In genomic region chr11:32830413-32830738, GRCh38 we compare ENCODE assay signal across 9 cellular contexts. TPM values are rescaled to one million over a fixed set of nuclear protein-coding genes. Genes with fewer than 3 reads are reported as not detected.
A peak's percentile ranks its signal among the peaks of the same experiment; 100 is the strongest.
DNase-seq lines count a peak whose midpoint lies in the region; ATAC-seq, FAIRE-seq and TF ChIP-seq lines count a peak whose summit lies in the region.
"Had no signal": no experiment of that assay in that cellular context is flagged by ENCODE, and none has a peak within 500 bp of the region (broad histone marks: within the 10 kb centered on the region; RNA-seq: fewer than 3 reads in every experiment).

No MANE protein-coding gene starts in this region.

- H3K36me3 Mint-ChIP-seq in activated T-cell treated with anti-CD3 and anti-CD28 coated beads, Interleukin-2, amount 50 U/mL, for 24 hours (ENCODE audit: low read depth), result no peaks in the 10 kb centered on the region

- H3K9me3 ChIP-seq in right lobe of liver, result no peaks in the 10 kb centered on the region

- FAIRE-seq in urothelium cell line (lab: Jason Lieb, UNC), result no peak
- FAIRE-seq: colon had no signal

- peak; percentile 79 to 83 (median 82) for ATAC-seq in right lobe of liver

- H3K27me3 ChIP-seq in right lobe of liver, result no peaks in the 10 kb centered on the region

- no peak overlapping the region for H3K27ac Mint-ChIP-seq in activated T-cell treated with anti-CD3 and anti-CD28 coated beads, Interleukin-2, amount 50 U/mL, for 24 hours

- H3K36me3 ChIP-seq in right lobe of liver, result no peaks in the 10 kb centered on the region

- H3K27me3 Mint-ChIP-seq in activated T-cell treated with anti-CD3 and anti-CD28 coated beads, Interleukin-2, amount 50 U/mL, for 24 hours, result peaks cover 47% of the 10 kb centered on the region

- intact Hi-C loops in right lobe of liver (cut with DNase I), result loop anchor here in 1 of 2 donors (10.0 kb wide), 1 partner anchor 54 kb away; no protein-coding TSS in a partner anchor

- H3K4me1 Mint-ChIP-seq in activated T-cell treated with anti-CD3 and anti-CD28 coated beads, Interleukin-2, amount 50 U/mL, for 24 hours (ENCODE audit: low read depth), result peaks cover 15% of the 10 kb centered on the region

- H3K4me3 ChIP-seq in LNCaP clone FGC (ENCODE audit: low read depth, low read length) (peak overlapping the region; percentile 67), right lobe of liver (peak overlapping the region; percentile 73 to 82 (median 77))

- H3K9me3 Mint-ChIP-seq in activated T-cell treated with anti-CD3 and anti-CD28 coated beads, Interleukin-2, amount 50 U/mL, for 24 hours, result no peaks in the 10 kb centered on the region

- 4% methylated on average over 6 of the region's 6 CpGs for WGBS in right lobe of liver (ENCODE audit: insufficient coverage, low coverage, low lambda C conversion rate, missing lambda C conversion rate)

- peaks cover 0 to 11% (median 0%) of the 10 kb centered on the region in 4 donors for H3K4me1 ChIP-seq in right lobe of liver

- no peak for TF ChIP-seq POLR2A in right lobe of liver (IDR thresholded peaks at IDR 0.05)

- peak overlapping the region; percentile 93 to 99 (median 95) for H3K27ac ChIP-seq in right lobe of liver

- TF ChIP-seq CTCF in LNCaP clone FGC (IDR thresholded peaks at IDR 0.05; ENCODE audit: control insufficient read depth, extremely low read depth, insufficient read depth), result no peak
- no peak for TF ChIP-seq CTCF in right lobe of liver (IDR thresholded peaks at IDR 0.05)

- peak overlapping the region; percentile 75 for H3K4me3 Mint-ChIP-seq in activated T-cell treated with anti-CD3 and anti-CD28 coated beads, Interleukin-2, amount 50 U/mL, for 24 hours

- in situ Hi-C loops in T47D (cut with HindIII; ENCODE audit: low pct_unique_long_range_greater_than_20kb, low sequenced_read_pairs), result no loop called here

- no peak for DNase-seq in activated T-cell treated with anti-CD3 and anti-CD28 coated beads, Interleukin-2, amount 50 U/mL, for 24 hours
- no peak for DNase-seq in activated T-cell treated with anti-CD3 and anti-CD28 coated beads, Interleukin-2, amount 50 U/mL, for 1 hour
- DNase-seq in LNCaP clone FGC (ENCODE audit: low read depth) (peak; percentile 87), T47D (ENCODE audit: low read depth in 1 of 2, low spot score in 1 of 2) (peak; percentile 68 to 86), right lobe of liver (peak; percentile 70 to 92 (median 80)), ureter (ENCODE audit: low spot score) (peak; percentile 65), urothelium cell line (ENCODE audit: low spot score) (no peak)
- no peak for DNase-seq in activated CD4-positive, alpha-beta T cell treated with anti-CD3 and anti-CD28 coated beads for 4 hours

RNA-seq across cellular contexts. Expression of gene PRRG4, which starts 0.6 kb away (rescaled TPM):
- total RNA-seq in right lobe of liver (10 to 100 TPM in 3 of 6 experiments, 1 to 10 TPM in 3; 4.7 to 13.6 (median 9.5) TPM), ureter (8.6 TPM)

RNA-seq across cellular contexts. Expression of gene CCDC73, which starts 35.9 kb away (rescaled TPM):
- total RNA-seq in right lobe of liver (under 1 TPM; 0.18 to 0.44 (median 0.26) TPM), ureter (0.26 TPM)

Comparison
In these comparisons a context has a peak if more than half of its experiments do, and no peak if none do; other contexts are left out.
1. DNase-seq: peak in LNCaP clone FGC (single experiment), T47D (2 of 2), right lobe of liver (3 of 3) and ureter (single experiment); none in activated T-cell treated with anti-CD3 and anti-CD28 coated beads, Interleukin-2, amount 50 U/mL, for 24 hours (single experiment), activated T-cell treated with anti-CD3 and anti-CD28 coated beads, Interleukin-2, amount 50 U/mL, for 1 hour (single experiment), urothelium cell line (single experiment) and activated CD4-positive, alpha-beta T cell treated with anti-CD3 and anti-CD28 coated beads for 4 hours (0 of 2).